In the genomic region with DNA sequence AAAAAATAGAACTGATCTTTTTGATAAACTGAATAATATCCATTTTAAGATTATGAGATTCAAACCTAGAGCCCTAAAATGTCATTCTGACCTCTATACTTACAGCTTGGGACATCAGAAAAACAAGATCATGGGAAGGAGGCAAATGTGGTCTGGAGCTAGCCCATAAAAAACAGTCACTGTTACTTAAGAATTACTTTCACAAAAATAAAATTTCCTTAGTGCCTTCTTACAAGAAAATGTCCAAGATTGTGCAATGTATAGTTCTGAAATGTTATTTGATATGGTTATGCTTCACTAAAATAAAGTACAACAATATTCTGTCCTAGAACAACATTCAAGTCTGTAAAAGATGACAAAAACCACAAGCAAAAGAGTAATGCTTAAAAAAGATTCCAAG, we compare ENCODE assay signal across 19 cellular contexts.
A peak's percentile ranks its signal among the peaks of the same experiment; 100 is the strongest.
DNase-seq lines count a peak whose midpoint lies in the region; ATAC-seq and TF ChIP-seq lines count a peak whose summit lies in the region.
"Had no signal": no experiment of that assay in that cellular context is flagged by ENCODE, and none has a peak within 500 bp of the region (broad histone marks: within the 10 kb centered on the region; RNA-seq: fewer than 3 reads in every experiment).

No MANE protein-coding gene starts in this region.

- H2AK5ac ChIP-seq in H9 (ENCODE audit: insufficient read length, low read length): no peak overlapping the region

- H3K36me3 Mint-ChIP-seq in H9 (ENCODE audit: insufficient read depth in 1 of 3, low read depth in 3 of 3): peaks cover 7 to 24% (median 13%) of the 10 kb centered on the region in 3 experiments
- peaks cover 4% of the 10 kb centered on the region for H3K36me3 Mint-ChIP-seq in T-helper 17 cell (ENCODE audit: low read depth)
- no peaks in the 10 kb centered on the region for H3K36me3 Mint-ChIP-seq in glutamatergic neuron (ENCODE audit: unreplicated experiment)

- H4K5ac ChIP-seq in H9 (ENCODE audit: insufficient read length, low read depth, low read length): no peak overlapping the region

- H3K4me3 Mint-ChIP-seq in H9 (no peak overlapping the region), T-helper 17 cell (no peak overlapping the region), glutamatergic neuron (ENCODE audit: unreplicated experiment) (no peak overlapping the region)
- H3K4me3 Mint-ChIP-seq: activated CD4-positive, alpha-beta memory T cell treated with anti-CD3 and anti-CD28 coated beads, Interleukin-2, amount 10 ng/mL, durations not matched to agents 7 days and 5 days; activated naive CD8-positive, alpha-beta T cell treated with anti-CD3 and anti-CD28 coated beads, Interleukin-2, amount 50 U/mL, for 24 hours; CD14-positive monocyte; naive B cell had no signal

- H3K18ac ChIP-seq in H9 (ENCODE audit: insufficient read length, low read depth, low read length): no peak overlapping the region

- H3K4me1 Mint-ChIP-seq in H9 (peaks cover 9 to 10% of the 10 kb centered on the region in 2 experiments), T-helper 17 cell (peaks cover 9% of the 10 kb centered on the region), glutamatergic neuron (ENCODE audit: low read depth, unreplicated experiment) (no peaks in the 10 kb centered on the region)

- no peaks in the 10 kb centered on the region for H3K4me1 ChIP-seq in H9 (ENCODE audit: insufficient read depth, low read length)
- H3K4me1 ChIP-seq: psoas muscle had no signal

- H3K9me3 ChIP-seq in H9 (ENCODE audit: control insufficient read depth, low read depth, low read length) (no peaks in the 10 kb centered on the region), T-helper 17 cell (ENCODE audit: control insufficient read depth, low read length, poor library complexity, severe bottlenecking) (no peaks in the 10 kb centered on the region)
- H3K9me3 ChIP-seq: psoas muscle had no signal

- H3T11ph ChIP-seq in H9 (ENCODE audit: low read length): no peak overlapping the region

- no peak overlapping the region for H4K91ac ChIP-seq in H9 (ENCODE audit: insufficient read length, low read depth, low read length)

- no peak overlapping the region for H2BK20ac ChIP-seq in H9 (ENCODE audit: low read depth, low read length, poor library complexity, severe bottlenecking)

- no peak overlapping the region for H3K27ac ChIP-seq in H9 (ENCODE audit: insufficient read length, low read depth, low read length)
- H3K27ac ChIP-seq: psoas muscle, VCaP had no signal

- no peak overlapping the region for H4K8ac ChIP-seq in H9 (replicated peaks; ENCODE audit: insufficient read length, low read depth, low read length)

- TF ChIP-seq POLR2A in NB4 (IDR thresholded peaks at IDR 0.05; ENCODE audit: extremely low read depth, insufficient read length): no peak

- ATAC-seq in sciatic nerve: peak; percentile 81
- ATAC-seq in GM18511 (IDR thresholded peaks at IDR 0.05; ENCODE audit: unreplicated experiment): no peak
- ATAC-seq in T-helper 17 cell: no peak
- ATAC-seq: activated naive CD8-positive, alpha-beta T cell treated with anti-CD3 and anti-CD28 coated beads, Interleukin-2, amount 50 U/mL, for 24 hours; left lobe of liver; Panc1; psoas muscle had no signal

- no peak overlapping the region for H2AFZ ChIP-seq in H9 (ENCODE audit: low read length)

- H3K9ac ChIP-seq in H9 (ENCODE audit: extremely low read depth, insufficient read length, low read length): no peak overlapping the region

- no peak overlapping the region for H3K23ac ChIP-seq in H9 (ENCODE audit: insufficient read length, low read depth, low read length)

- H2BK12ac ChIP-seq in H9 (ENCODE audit: insufficient read length, low read depth, low read length): no peak overlapping the region

- intact Hi-C loops in sciatic nerve (cut with DNase I): no loop called here

- H3K4me3 ChIP-seq in NB4 (ENCODE audit: low read depth, low read length): no peak overlapping the region
- H3K4me3 ChIP-seq: psoas muscle had no signal

- no peaks in the 10 kb centered on the region for H4K20me1 ChIP-seq in H9 (ENCODE audit: control insufficient read depth, insufficient read depth, insufficient read length)

- H3K4ac ChIP-seq in H9 (ENCODE audit: low read depth, low read length): no peak overlapping the region

- no peak overlapping the region for H2BK15ac ChIP-seq in H9 (ENCODE audit: low read depth, low read length)

- H3K23me2 ChIP-seq in H9 (ENCODE audit: insufficient read length, low read depth, low read length, poor library complexity, severe bottlenecking): no peaks in the 10 kb centered on the region

- H3K27me3 Mint-ChIP-seq in H9 (ENCODE audit: low read depth): no peaks in the 10 kb centered on the region; the same call in 1 of the 2 replicates
- H3K27me3 Mint-ChIP-seq in T-helper 17 cell: no peaks in the 10 kb centered on the region
- H3K27me3 Mint-ChIP-seq in glutamatergic neuron (ENCODE audit: unreplicated experiment): no peaks in the 10 kb centered on the region
- H3K27me3 Mint-ChIP-seq: activated CD4-positive, alpha-beta memory T cell treated with anti-CD3 and anti-CD28 coated beads, Interleukin-2, amount 10 ng/mL, durations not matched to agents 7 days and 5 days; activated naive CD8-positive, alpha-beta T cell treated with anti-CD3 and anti-CD28 coated beads, Interleukin-2, amount 50 U/mL, for 24 hours; naive B cell had no signal

- TF ChIP-seq CTCF in NB4 (IDR thresholded peaks at IDR 0.05; ENCODE audit: low read depth, low read length) (no peak), H9 (conservative IDR thresholded peaks at IDR 0.05) (no peak), glutamatergic neuron (IDR thresholded peaks at IDR 0.05; ENCODE audit: partially characterized antibody, unreplicated experiment) (no peak)

- no peaks in the 10 kb centered on the region for H3K27me3 ChIP-seq in H9 (ENCODE audit: insufficient read depth, low read length)

- no peak overlapping the region for H2BK120ac ChIP-seq in H9 (ENCODE audit: low read depth, low read length, poor library complexity, severe bottlenecking)

- no peak overlapping the region for H2BK5ac ChIP-seq in H9 (ENCODE audit: insufficient read length, low read length)

- H3K27ac Mint-ChIP-seq in H9 (no peak overlapping the region), T-helper 17 cell (no peak overlapping the region), glutamatergic neuron (ENCODE audit: unreplicated experiment) (no peak overlapping the region)
- H3K27ac Mint-ChIP-seq: activated CD4-positive, alpha-beta memory T cell treated with anti-CD3 and anti-CD28 coated beads, Interleukin-2, amount 10 ng/mL, durations not matched to agents 7 days and 5 days; activated naive CD8-positive, alpha-beta T cell treated with anti-CD3 and anti-CD28 coated beads, Interleukin-2, amount 50 U/mL, for 24 hours had no signal

- no peak overlapping the region for H3K56ac ChIP-seq in H9 (ENCODE audit: insufficient read length, low read depth, low read length)

- DNase-seq in CD1c-positive myeloid dendritic cell (ENCODE audit: extremely low spot score): peak; percentile 5
- peak; percentile 21 for DNase-seq in NB4 (ENCODE audit: low read depth)
- DNase-seq in fibroblast of gingiva (ENCODE audit: low read depth): peak; percentile 92
- DNase-seq in sciatic nerve (ENCODE audit: low spot score): no peak
- DNase-seq in H9: no peak
- no peak for DNase-seq in T-helper 17 cell
- DNase-seq in glutamatergic neuron: no peak
- DNase-seq: activated CD4-positive, alpha-beta memory T cell treated with anti-CD3 and anti-CD28 coated beads, Interleukin-2, amount 10 ng/mL, durations not matched to agents 7 days and 5 days; activated naive CD8-positive, alpha-beta T cell treated with anti-CD3 and anti-CD28 coated beads, Interleukin-2, amount 50 U/mL, for 24 hours; naive B cell; NCI-H2081 treated with DMSO at 0.1 percent for 48 hours; NCI-H748 treated with DMSO at 0.1 percent for 48 hours; psoas muscle; substantia nigra had no signal

- H3K4me2 ChIP-seq in H9 (ENCODE audit: insufficient read depth, insufficient read length, low read length): no peak overlapping the region

- no peaks in the 10 kb centered on the region for H3K79me2 ChIP-seq in H9 (ENCODE audit: insufficient read depth, low read length)

- no peaks in the 10 kb centered on the region for H3K79me1 ChIP-seq in H9 (ENCODE audit: insufficient read depth, low read depth, low read length, poor library complexity, severe bottlenecking)

- H3K9me3 Mint-ChIP-seq in H9 (peaks cover 11 to 19% of the 10 kb centered on the region in 2 experiments), glutamatergic neuron (ENCODE audit: unreplicated experiment) (peaks cover 1% of the 10 kb centered on the region)
- H3K9me3 Mint-ChIP-seq: activated CD4-positive, alpha-beta memory T cell treated with anti-CD3 and anti-CD28 coated beads, Interleukin-2, amount 10 ng/mL, durations not matched to agents 7 days and 5 days; activated naive CD8-positive, alpha-beta T cell treated with anti-CD3 and anti-CD28 coated beads, Interleukin-2, amount 50 U/mL, for 24 hours had no signal

- H3K14ac ChIP-seq in H9 (ENCODE audit: insufficient read depth, low read length): no peak overlapping the region

Comparison
In these comparisons a context has a peak if more than half of its experiments do, and no peak if none do; other contexts are left out.
1. DNase-seq: peak in CD1c-positive myeloid dendritic cell (single experiment), NB4 (single experiment) and fibroblast of gingiva (single experiment); none in sciatic nerve (single experiment), H9 (single experiment), T-helper 17 cell (0 of 3) and glutamatergic neuron (single experiment).